ENCODE assay signal across 13 cellular contexts in the genomic region with DNA sequence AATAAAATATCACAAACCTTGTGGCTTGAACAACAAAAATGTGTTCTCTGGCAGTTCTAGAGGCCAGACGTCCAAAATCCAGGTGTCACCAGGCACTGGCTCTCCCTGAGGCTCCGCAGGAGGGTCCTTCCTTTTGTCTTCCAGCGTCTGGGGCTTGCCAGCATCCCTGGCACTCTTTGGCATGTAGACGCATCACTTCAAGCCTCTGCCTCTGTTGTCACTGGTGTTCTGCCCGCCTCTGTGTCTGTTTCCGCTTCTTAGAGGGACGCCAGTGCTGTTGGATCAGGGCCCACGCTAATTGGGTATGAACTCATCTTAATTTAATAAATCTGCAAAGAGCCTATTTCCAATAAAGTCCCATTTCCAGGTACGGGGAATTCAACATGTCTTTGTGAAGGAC.
DNase-seq lines count a peak whose midpoint lies in the region; ATAC-seq and TF ChIP-seq lines count a peak whose summit lies in the region.
"Had no signal": no experiment of that assay in that cellular context is flagged by ENCODE, and none has a peak within 500 bp of the region (broad histone marks: within the 10 kb centered on the region; RNA-seq: fewer than 3 reads in every experiment).

No MANE protein-coding gene starts in this region.

- CTCF ChIA-PET in HEK293T (lab: Yijun Ruan, JAX) (no interaction called here), A673 (lab: Charles Lee) (no interaction called here)
- CTCF ChIA-PET in naive thymus-derived CD4-positive, alpha-beta T cell (lab: Charles Lee) = no interaction called here

- no peak overlapping the region for H3K4me3 Mint-ChIP-seq in naive thymus-derived CD4-positive, alpha-beta T cell
- H3K4me3 Mint-ChIP-seq: CD8-positive, alpha-beta T cell had no signal

- no peaks in the 10 kb centered on the region for H3K4me1 ChIP-seq in A673 (ENCODE audit: insufficient read depth, low read length, poor library complexity, severe bottlenecking)
- H3K4me1 ChIP-seq in naive thymus-derived CD4-positive, alpha-beta T cell (ENCODE audit: control insufficient read depth in 2 of 2, insufficient read depth in 2 of 2, low read length in 2 of 2) = no peaks in the 10 kb centered on the region
- H3K4me1 ChIP-seq: BE2C had no signal

- H3K4me3 ChIP-seq in A673 (ENCODE audit: low read depth, low read length, poor library complexity, severe bottlenecking) = no peak overlapping the region
- H3K4me3 ChIP-seq in naive thymus-derived CD4-positive, alpha-beta T cell (ENCODE audit: low read length) = no peak overlapping the region
- H3K4me3 ChIP-seq: GM23248 had no signal

- H3K9me3 ChIP-seq in A673 (ENCODE audit: low read depth, low read length, poor library complexity, severe bottlenecking) = no peaks in the 10 kb centered on the region
- no peaks in the 10 kb centered on the region for H3K9me3 ChIP-seq in naive thymus-derived CD4-positive, alpha-beta T cell (ENCODE audit: control insufficient read depth in 2 of 3, low read length in 3 of 3)
- H3K9me3 ChIP-seq: BE2C had no signal

- no peaks in the 10 kb centered on the region for H3K36me3 ChIP-seq in A673 (ENCODE audit: insufficient read depth, low read length, poor library complexity, severe bottlenecking)
- no peaks in the 10 kb centered on the region for H3K36me3 ChIP-seq in naive thymus-derived CD4-positive, alpha-beta T cell (ENCODE audit: control insufficient read depth in 2 of 3, insufficient read depth in 3 of 3, low read length in 3 of 3)
- H3K36me3 ChIP-seq: BE2C had no signal

- DNase-seq in D341Med (ENCODE audit: low spot score) = peak; percentile 4
- peak; percentile 1 for DNase-seq in HEK293T (ENCODE audit: extremely low spot score)
- peak; percentile 0 for DNase-seq in germinal center (ENCODE audit: low spot score)
- DNase-seq in posterior vena cava (ENCODE audit: low spot score) = peak; percentile 47
- DNase-seq in A673 (ENCODE audit: low spot score) = no peak
- DNase-seq in naive thymus-derived CD4-positive, alpha-beta T cell = no peak
- DNase-seq: BE2C, DMS79, GM23248, NCI-H1092 had no signal

- BruUV-seq in A673 (replicated peaks; lab: Mats Ljungman, UMichigan) = no TSS peak

- H3K9me3 Mint-ChIP-seq in naive thymus-derived CD4-positive, alpha-beta T cell = peaks cover 0 to 4% (median 0%) of the 10 kb centered on the region in 11 donors
- H3K9me3 Mint-ChIP-seq: CD8-positive, alpha-beta T cell had no signal

- POLR2A ChIA-PET in HEK293T (lab: Yijun Ruan, JAX) (no interaction called here), A673 (lab: Charles Lee; ENCODE audit: low non-redundant PET) (no interaction called here)
- POLR2A ChIA-PET in naive thymus-derived CD4-positive, alpha-beta T cell (lab: Charles Lee) = no interaction called here

- intact Hi-C loops in posterior vena cava (cut with DNase I) = no loop called here
- intact Hi-C loops in A673 (cut with micrococcal nuclease; ENCODE audit: unreplicated experiment) = no loop called here
- intact Hi-C loops in naive thymus-derived CD4-positive, alpha-beta T cell (cut with micrococcal nuclease) = no loop called here

- H3K4me1 Mint-ChIP-seq in naive thymus-derived CD4-positive, alpha-beta T cell = peaks cover 0 to 3% (median 0%) of the 10 kb centered on the region in 7 donors

- no peak overlapping the region for H3K27ac ChIP-seq in A673 (ENCODE audit: low read depth, low read length, poor library complexity, severe bottlenecking)
- H3K27ac ChIP-seq in naive thymus-derived CD4-positive, alpha-beta T cell (ENCODE audit: low read depth, low read length) = no peak overlapping the region
- H3K27ac ChIP-seq: GM23248, KMS-11 had no signal

- TF ChIP-seq CTCF in A673 (conservative IDR thresholded peaks at IDR 0.05; ENCODE audit: low read depth, low read length) = no peak

- H3K27me3 ChIP-seq in A673 (replicated peaks; ENCODE audit: insufficient read depth, low read depth, low read length, poor library complexity) = peaks cover 38% of the 10 kb centered on the region
- H3K27me3 ChIP-seq in naive thymus-derived CD4-positive, alpha-beta T cell (ENCODE audit: control insufficient read depth in 2 of 2, insufficient read depth in 2 of 2, low read length in 2 of 2) = no peaks in the 10 kb centered on the region
- H3K27me3 ChIP-seq: BE2C had no signal

- peaks cover 4 to 36% (median 7%) of the 10 kb centered on the region in 5 donors for H3K27me3 Mint-ChIP-seq in naive thymus-derived CD4-positive, alpha-beta T cell

- H3K27ac Mint-ChIP-seq in naive thymus-derived CD4-positive, alpha-beta T cell = no peak overlapping the region
- H3K27ac Mint-ChIP-seq: CD8-positive, alpha-beta T cell had no signal

- no peak for ATAC-seq in naive thymus-derived CD4-positive, alpha-beta T cell
- no peak for ATAC-seq in HG02588 (IDR thresholded peaks at IDR 0.05; ENCODE audit: unreplicated experiment)
- ATAC-seq: CD8-positive, alpha-beta T cell had no signal

- no peaks in the 10 kb centered on the region for H3K36me3 Mint-ChIP-seq in naive thymus-derived CD4-positive, alpha-beta T cell
- H3K36me3 Mint-ChIP-seq: CD8-positive, alpha-beta T cell had no signal

TF ChIP-seq in HEK293T, 16 proteins besides CTCF, POLR2A, EP300 and RAD21:
- TF ChIP-seq L3MBTL2 (conservative IDR thresholded peaks at IDR 0.05) (no peak), CTBP1 (IDR thresholded peaks at IDR 0.05; ENCODE audit: borderline replicate concordance) (no peak), FOXM1 (IDR thresholded peaks at IDR 0.05; ENCODE audit: borderline replicate concordance) (no peak), ELF4 (IDR thresholded peaks at IDR 0.05) (no peak), ZNF384 (IDR thresholded peaks at IDR 0.05) (no peak), ARNT (IDR thresholded peaks at IDR 0.05) (no peak), TARDBP (IDR thresholded peaks at IDR 0.05) (no peak), SUZ12 (IDR thresholded peaks at IDR 0.05) (no peak), HDGF (IDR thresholded peaks at IDR 0.05; ENCODE audit: borderline replicate concordance) (no peak), SP1 (IDR thresholded peaks at IDR 0.05) (no peak), FOXK2 (IDR thresholded peaks at IDR 0.05) (no peak)
- TF ChIP-seq, protein P1, sequence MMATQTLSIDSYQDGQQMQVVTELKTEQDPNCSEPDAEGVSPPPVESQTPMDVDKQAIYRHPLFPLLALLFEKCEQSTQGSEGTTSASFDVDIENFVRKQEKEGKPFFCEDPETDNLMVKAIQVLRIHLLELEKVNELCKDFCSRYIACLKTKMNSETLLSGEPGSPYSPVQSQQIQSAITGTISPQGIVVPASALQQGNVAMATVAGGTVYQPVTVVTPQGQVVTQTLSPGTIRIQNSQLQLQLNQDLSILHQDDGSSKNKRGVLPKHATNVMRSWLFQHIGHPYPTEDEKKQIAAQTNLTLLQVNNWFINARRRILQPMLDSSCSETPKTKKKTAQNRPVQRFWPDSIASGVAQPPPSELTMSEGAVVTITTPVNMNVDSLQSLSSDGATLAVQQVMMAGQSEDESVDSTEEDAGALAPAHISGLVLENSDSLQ (IDR thresholded peaks at IDR 0.05) = no peak

Comparison
In these comparisons a context has a peak if more than half of its experiments do, and no peak if none do; other contexts are left out.
1. DNase-seq: peak in D341Med (single experiment), HEK293T (single experiment), germinal center (single experiment) and posterior vena cava (single experiment); none in A673 (single experiment) and naive thymus-derived CD4-positive, alpha-beta T cell (0 of 9).